ENCODE assay signal across 26 cellular contexts in genomic region chr5:135709998-135710670, GRCh38.
DNase-seq lines count a peak whose midpoint lies in the region; ATAC-seq, FAIRE-seq and TF ChIP-seq lines count a peak whose summit lies in the region.
"Had no signal": no experiment of that assay in that cellular context is flagged by ENCODE, and none has a peak within 500 bp of the region (broad histone marks: within the 10 kb centered on the region; RNA-seq: fewer than 3 reads in every experiment).

No MANE protein-coding gene starts in this region.

- DNase-seq in NCI-H2196 (lab: John Stamatoyannopoulos, UW; ENCODE audit: unreplicated experiment) (peak; percentile 59), NCI-H2196 treated with DMSO at 0.1 percent for 48 hours (lab: John Stamatoyannopoulos, UW; ENCODE audit: unreplicated experiment) (no peak), NCI-H2081 treated with DMSO at 0.1 percent for 48 hours (lab: John Stamatoyannopoulos, UW) (peak; percentile 32), H1 (ENCODE audit: low read depth in 1 of 2, low spot score in 2 of 2) (no peak), suprapubic skin (ENCODE audit: low spot score in 2 of 2) (peak; percentile 22 to 54), NCI-H1694 treated with DMSO at 0.1 percent for 48 hours (lab: John Stamatoyannopoulos, UW) (no peak), H4 (ENCODE audit: low spot score) (no peak)
- DNase-seq in activated CD4-positive, alpha-beta T cell treated with anti-CD3 and anti-CD28 coated beads for 36 hours = no peak
- DNase-seq: activated CD4-positive, CD25-positive, alpha-beta regulatory T cell; activated T-cell treated with anti-CD3 and anti-CD28 coated beads, Interleukin-2, amount 50 U/mL, for 24 hours; Caco-2; EL; esophagus squamous epithelium; GOT3; lower lobe of right lung; NCI-H446 treated with DMSO at 0.1 percent for 48 hours; psoas muscle had no signal

- no peaks in the 10 kb centered on the region for H3K9me3 Mint-ChIP-seq in activated CD4-positive, alpha-beta T cell treated with anti-CD3 and anti-CD28 coated beads for 36 hours (ENCODE audit: low read depth)
- H3K9me3 Mint-ChIP-seq: activated T-cell treated with anti-CD3 and anti-CD28 coated beads, Interleukin-2, amount 50 U/mL, for 24 hours; stimulated activated memory B cell treated with anti-CD40 and anti-IgM and Interleukin-4, amounts not matched to agents 10 μg/mL and 1 μg/mL and 100 μg/mL, for 72 hours had no signal

- intact Hi-C loops in activated CD4-positive, alpha-beta T cell treated with anti-CD3 and anti-CD28 coated beads for 36 hours (cut with DNase I, micrococcal nuclease) = no loop called here

- no peak overlapping the region for H2BK120ac ChIP-seq in H1 (replicated peaks; ENCODE audit: low read depth, low read length)

- H4K20me1 ChIP-seq in H1 (replicated peaks in 1 of 2; ENCODE audit: control insufficient read depth in 1 of 2, insufficient read depth in 2 of 2, low read length in 2 of 2) = no peaks in the 10 kb centered on the region

- H3K14ac ChIP-seq in H1 (ENCODE audit: insufficient read length) = no peak overlapping the region

- no peaks in the 10 kb centered on the region for H3K27me3 Mint-ChIP-seq in activated CD4-positive, alpha-beta T cell treated with anti-CD3 and anti-CD28 coated beads for 36 hours

- no peak overlapping the region for H2BK5ac ChIP-seq in H1 (ENCODE audit: low read depth, low read length)

- WGBS in H1 (ENCODE audit: extremely low coverage in 1 of 2, insufficient coverage in 1 of 2, insufficient read length in 1 of 2, insufficient replicate concordance in 2 of 2, low coverage in 1 of 2, low lambda C conversion rate in 2 of 2, missing lambda C conversion rate in 1 of 2), 2 experiments = 82% methylated on average over 5 of the region's 5 CpGs; no CpG with 5 or more reads in 1 of the 2 experiments
- WGBS in suprapubic skin = 21% methylated on average over 3 of the region's 5 CpGs

- no peak overlapping the region for H3K18ac ChIP-seq in H1 (ENCODE audit: extremely low read depth, low read length)

- no peak overlapping the region for H2BK15ac ChIP-seq in H1 (ENCODE audit: low read length)

- H2BK12ac ChIP-seq in H1 (ENCODE audit: low read depth, low read length) = no peak overlapping the region; the same call in 1 of the 2 replicates

- no peak for TF ChIP-seq RAD21 in H1 (IDR thresholded peaks at IDR 0.05 in 1 of 2, conservative IDR thresholded peaks at IDR 0.05 in 1 of 2; ENCODE audit: low read depth in 2 of 2, low read length in 2 of 2)

- H3K4ac ChIP-seq in H1 (replicated peaks; ENCODE audit: insufficient read length, low read depth, low read length) = no peak overlapping the region

- H3K36me3 Mint-ChIP-seq in activated CD4-positive, alpha-beta T cell treated with anti-CD3 and anti-CD28 coated beads for 36 hours (ENCODE audit: low read depth) = no peaks in the 10 kb centered on the region
- H3K36me3 Mint-ChIP-seq: stimulated activated memory B cell treated with anti-CD40 and anti-IgM and Interleukin-4, amounts not matched to agents 10 μg/mL and 1 μg/mL and 100 μg/mL, for 72 hours had no signal

- H3K4me1 Mint-ChIP-seq in activated CD4-positive, alpha-beta T cell treated with anti-CD3 and anti-CD28 coated beads for 36 hours = no peaks in the 10 kb centered on the region
- H3K4me1 Mint-ChIP-seq: stimulated activated memory B cell treated with anti-CD40 and anti-IgM and Interleukin-4, amounts not matched to agents 10 μg/mL and 1 μg/mL and 100 μg/mL, for 72 hours had no signal

- ATAC-seq in activated CD4-positive, alpha-beta T cell treated with anti-CD3 and anti-CD28 coated beads for 36 hours = no peak
- ATAC-seq: A549; gastroesophageal sphincter; lower lobe of right lung; psoas muscle; stimulated activated memory B cell treated with anti-CD40 and anti-IgM and Interleukin-4, amounts not matched to agents 10 μg/mL and 1 μg/mL and 100 μg/mL, for 72 hours had no signal

- TF ChIP-seq POLR2A in H1 (IDR thresholded peaks at IDR 0.05; ENCODE audit: control extremely low read depth in 1 of 2, low read depth in 2 of 2, low read length in 2 of 2) = no peak
- TF ChIP-seq POLR2A in suprapubic skin (IDR thresholded peaks at IDR 0.05) = no peak

- H3K27me3 ChIP-seq in H1 (replicated peaks in 1 of 4; ENCODE audit: control insufficient read depth in 3 of 4, extremely low read depth in 1 of 4, insufficient read depth in 3 of 4, low read length in 3 of 4) = no peaks in the 10 kb centered on the region
- H3K27me3 ChIP-seq in suprapubic skin = no peaks in the 10 kb centered on the region
- H3K27me3 ChIP-seq: BLaER1, breast epithelium, neutrophil had no signal

- CTCF ChIA-PET in H1 (lab: Charles Lee; ENCODE audit: partially characterized antibody) = interaction anchor here (0.6 to 2.2 kb wide), 8 partner anchors 10 to 155 kb away, joined by 3 to 9 read pairs (median 4); no protein-coding TSS in a partner anchor
- CTCF ChIA-PET in activated CD4-positive, alpha-beta T cell treated with anti-CD3 and anti-CD28 coated beads for 36 hours (lab: Charles Lee) = no interaction called here

- H3K27ac Mint-ChIP-seq in activated CD4-positive, alpha-beta T cell treated with anti-CD3 and anti-CD28 coated beads for 36 hours = no peak overlapping the region
- H3K27ac Mint-ChIP-seq: activated T-cell treated with anti-CD3 and anti-CD28 coated beads, Interleukin-2, amount 50 U/mL, for 24 hours; stimulated activated memory B cell treated with anti-CD40 and anti-IgM and Interleukin-4, amounts not matched to agents 10 μg/mL and 1 μg/mL and 100 μg/mL, for 72 hours had no signal

- H3K9me3 ChIP-seq in H1 (ENCODE audit: insufficient read depth in 2 of 2, low read depth in 1 of 2, low read length in 1 of 2) = no peaks in the 10 kb centered on the region
- H3K9me3 ChIP-seq in suprapubic skin = no peaks in the 10 kb centered on the region
- H3K9me3 ChIP-seq: A549, BLaER1, breast epithelium, Caco-2, esophagus squamous epithelium, gastroesophageal sphincter, lower lobe of right lung, neutrophil, psoas muscle had no signal

- H3K23me2 ChIP-seq in H1 (ENCODE audit: low read depth, low read length) = no peaks in the 10 kb centered on the region

- H3K4me3 ChIP-seq in H1 (ENCODE audit: extremely low read depth in 1 of 4, insufficient read depth in 2 of 4, low read depth in 3 of 4, low read length in 4 of 4) (no peak overlapping the region), suprapubic skin (no peak overlapping the region)
- H3K4me3 ChIP-seq: A549, BLaER1, breast epithelium, coronary artery, esophagus squamous epithelium, gastroesophageal sphincter, lower lobe of right lung, psoas muscle had no signal

- H3K4me3 Mint-ChIP-seq in activated CD4-positive, alpha-beta T cell treated with anti-CD3 and anti-CD28 coated beads for 36 hours = no peak overlapping the region
- H3K4me3 Mint-ChIP-seq: activated T-cell treated with anti-CD3 and anti-CD28 coated beads, Interleukin-2, amount 50 U/mL, for 24 hours; stimulated activated memory B cell treated with anti-CD40 and anti-IgM and Interleukin-4, amounts not matched to agents 10 μg/mL and 1 μg/mL and 100 μg/mL, for 72 hours had no signal

- H3K27ac ChIP-seq in H1 (ENCODE audit: low read depth, low read length) (no peak overlapping the region), suprapubic skin (peak overlapping the region; percentile 24)
- H3K27ac ChIP-seq: A549, BLaER1, coronary artery, esophagus squamous epithelium, gastroesophageal sphincter, lower lobe of right lung, neutrophil, psoas muscle, RWPE1 had no signal

- no peak for FAIRE-seq in H1 (lab: Jason Lieb, UNC)
- FAIRE-seq: keratinocyte had no signal

- H3K36me3 ChIP-seq in H1 (ENCODE audit: control insufficient read depth in 2 of 4, insufficient read depth in 4 of 4, low read length in 3 of 4) (no peaks in the 10 kb centered on the region), suprapubic skin (no peaks in the 10 kb centered on the region)
- H3K36me3 ChIP-seq: BLaER1, breast epithelium, esophagus squamous epithelium, gastroesophageal sphincter, lower lobe of right lung, neutrophil had no signal

- no peak overlapping the region for H2BK20ac ChIP-seq in H1 (ENCODE audit: low read length)

- H3K56ac ChIP-seq in H1 (replicated peaks; ENCODE audit: insufficient read length, low read depth, low read length) = no peak overlapping the region

- H3K79me1 ChIP-seq in H1 (ENCODE audit: low read depth, low read length) = no peaks in the 10 kb centered on the region; the same call in 1 of the 2 replicates

- no peak for TF ChIP-seq CTCF in H1 (IDR thresholded peaks at IDR 0.05; ENCODE audit: control extremely low read depth in 1 of 3, insufficient read depth in 1 of 3, low read depth in 1 of 3, low read length in 3 of 3)
- TF ChIP-seq CTCF in suprapubic skin (IDR thresholded peaks at IDR 0.05) = no peak

- H2AFZ ChIP-seq in H1 (ENCODE audit: low read length) = peak overlapping the region; percentile 82; the same call in 1 of the 2 replicates

- no peak overlapping the region for H4K8ac ChIP-seq in H1 (ENCODE audit: extremely low read depth, insufficient read depth, low read length)

- no peak for TF ChIP-seq EP300 in H1 (IDR thresholded peaks at IDR 0.05; ENCODE audit: borderline replicate concordance in 1 of 2, low read depth in 2 of 2, low read length in 2 of 2)
- no peak for TF ChIP-seq EP300 in suprapubic skin (IDR thresholded peaks at IDR 0.05)

- POLR2A ChIA-PET in H1 (lab: Charles Lee; ENCODE audit: partially characterized antibody) = no interaction called here
- POLR2A ChIA-PET in activated CD4-positive, alpha-beta T cell treated with anti-CD3 and anti-CD28 coated beads for 36 hours (lab: Charles Lee) = no interaction called here

- H3K4me1 ChIP-seq in H1 (replicated peaks in 1 of 4; ENCODE audit: control insufficient read depth in 3 of 4, insufficient read depth in 4 of 4, low read length in 3 of 4) (peaks cover 0 to 3% (median 0%) of the 10 kb centered on the region in 4 experiments; a peak in 1 of 7 replicates), suprapubic skin (peaks cover 55% of the 10 kb centered on the region)
- H3K4me1 ChIP-seq: A549, breast epithelium, Caco-2, gastroesophageal sphincter, lower lobe of right lung, psoas muscle had no signal

- no peak overlapping the region for H3K9ac ChIP-seq in H1 (replicated peaks in 1 of 4; ENCODE audit: extremely low read depth in 1 of 4, low read depth in 3 of 4, low read length in 3 of 4)
- H3K9ac ChIP-seq: BLaER1 had no signal

- H3K23ac ChIP-seq in H1 (ENCODE audit: insufficient read length) = no peak overlapping the region

- H3K4me2 ChIP-seq in H1 (ENCODE audit: insufficient read depth in 1 of 2, low read depth in 2 of 2, low read length in 2 of 2) = no peak overlapping the region
- H3K4me2 ChIP-seq: A549, BLaER1 had no signal

- no peaks in the 10 kb centered on the region for H3K79me2 ChIP-seq in H1 (ENCODE audit: control insufficient read depth in 1 of 2, insufficient read depth in 2 of 2, low read length in 2 of 2)

- no peak overlapping the region for H4K5ac ChIP-seq in H1 (ENCODE audit: insufficient read length, low read depth, low read length)

- H4K91ac ChIP-seq in H1 (replicated peaks; ENCODE audit: insufficient read length, low read length) = no peak overlapping the region

- H2AK5ac ChIP-seq in H1 (ENCODE audit: low read depth, low read length) = no peak overlapping the region

TF ChIP-seq in H1, 55 proteins besides CTCF, POLR2A, EP300 and RAD21 (continues in another document):
- TF ChIP-seq SP4 (IDR thresholded peaks at IDR 0.05; ENCODE audit: low read length) = no peak
- TF ChIP-seq RNF2 (IDR thresholded peaks at IDR 0.05; ENCODE audit: borderline replicate concordance, low read depth, low read length, missing control alignments, poor library complexity, severe bottlenecking) = no peak
- TF ChIP-seq PHF8 (conservative IDR thresholded peaks at IDR 0.05; ENCODE audit: low read depth, low read length) = no peak

Comparison
In these comparisons a context has a peak if more than half of its experiments do, and no peak if none do; other contexts are left out.
1. DNase-seq: peak in NCI-H2196 (single experiment), NCI-H2081 treated with DMSO at 0.1 percent for 48 hours (single experiment) and suprapubic skin (2 of 2); none in NCI-H2196 treated with DMSO at 0.1 percent for 48 hours (single experiment), H1 (0 of 2), activated CD4-positive, alpha-beta T cell treated with anti-CD3 and anti-CD28 coated beads for 36 hours (single experiment), NCI-H1694 treated with DMSO at 0.1 percent for 48 hours (single experiment) and H4 (single experiment).